Comparison of ENCODE assay signal across 8 cellular contexts in the genomic region with DNA sequence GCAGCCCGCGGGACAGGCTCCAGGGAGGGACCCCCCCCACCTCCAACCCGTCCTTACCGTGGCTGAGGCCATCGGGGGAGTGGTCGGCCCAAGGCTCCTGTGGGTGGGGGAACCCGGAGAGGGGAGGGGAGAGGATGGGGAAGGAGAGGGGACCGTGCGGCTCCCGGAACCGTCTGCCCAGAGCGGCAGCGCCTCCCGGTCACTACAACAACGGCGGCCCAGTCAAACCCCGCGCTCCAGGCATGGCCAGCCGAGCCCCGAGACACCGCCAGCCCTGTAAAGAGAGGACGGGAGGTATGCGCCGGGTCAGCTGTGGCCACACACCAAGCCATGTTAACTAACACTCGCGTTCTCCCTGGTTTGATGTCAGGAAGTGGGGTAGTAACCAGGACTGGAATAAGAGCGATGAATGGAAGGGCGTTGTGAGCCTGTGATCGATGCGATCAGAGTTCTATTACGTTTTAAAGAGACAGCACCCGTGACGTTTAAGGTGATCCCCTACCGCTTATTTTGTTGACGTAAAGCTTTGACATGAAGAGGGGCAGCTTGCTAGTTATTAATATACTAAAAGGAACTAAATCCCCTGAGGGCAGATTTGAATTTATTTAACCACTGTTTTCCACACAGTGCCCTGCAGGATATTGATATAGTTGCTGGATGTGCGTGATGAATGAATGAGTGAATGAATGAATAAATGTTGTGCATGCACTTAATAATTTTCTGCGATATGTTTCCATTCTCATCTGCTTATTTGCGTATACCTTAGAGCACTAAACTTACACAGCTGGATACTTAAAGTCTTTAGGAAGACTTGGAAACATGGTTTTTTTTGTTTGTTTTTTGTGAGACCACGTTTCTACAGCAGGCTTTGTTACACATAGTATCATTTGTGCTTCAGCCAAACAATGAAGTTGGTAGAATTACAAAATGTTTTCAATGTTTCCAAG. TPM values are rescaled to one million over a fixed set of nuclear protein-coding genes. Genes with fewer than 3 reads are reported as not detected.
DNase-seq lines count a peak whose midpoint lies in the region; ATAC-seq, FAIRE-seq and TF ChIP-seq lines count a peak whose summit lies in the region.

TSS of gene POC1B (minus strand) at position 224 of the 947 bp plus-strand sequence. CDS start at position 72, 152 bp downstream.

- no TSS peak for BruUV-seq in endothelial cell of umbilical vein (replicated peaks; lab: Mats Ljungman, UMichigan)

- H4K20me1 ChIP-seq in OCI-LY3 (ENCODE audit: insufficient read depth, low read length) (no peaks in the 10 kb centered on the region), endothelial cell of umbilical vein (replicated peaks; ENCODE audit: control insufficient read depth, extremely low read depth, insufficient read depth, low read length) (no peaks in the 10 kb centered on the region)

- H3K27ac ChIP-seq in OCI-LY3 (ENCODE audit: low read length) (peak within 1 kb of the TSS; percentile 79), endothelial cell of umbilical vein (ENCODE audit: insufficient read depth, low read depth, low read length) (peak within 1 kb of the TSS; percentile 35), mesodermal cell (ENCODE audit: low read depth, low read length, severe bottlenecking) (peak within 1 kb of the TSS; percentile 77)

- dilution Hi-C loops in endothelial cell of umbilical vein (cut with MboI; ENCODE audit: extremely low pct_ligation_motif_present, low sequenced_read_pairs), result no loop called here

- H3K79me2 ChIP-seq in OCI-LY3 (ENCODE audit: low read length), result peaks cover 31% of the 10 kb centered on the region
- peaks cover 33% of the 10 kb centered on the region for H3K79me2 ChIP-seq in endothelial cell of umbilical vein (ENCODE audit: control insufficient read depth, insufficient read depth, low read length)

- peak; percentile 71 for ATAC-seq in GM21528 (IDR thresholded peaks at IDR 0.05; ENCODE audit: low FRiP score, unreplicated experiment)

- H2AFZ ChIP-seq in OCI-LY3 (ENCODE audit: low read depth, low read length) (peak within 1 kb of the TSS; percentile 100), endothelial cell of umbilical vein (ENCODE audit: low read depth, low read length) (peak within 1 kb of the TSS; percentile 56)

- POLR2A ChIA-PET in endothelial cell of umbilical vein (lab: Charles Lee), result no interaction called here

- H3K9me1 ChIP-seq in endothelial cell of umbilical vein (replicated peaks; ENCODE audit: control insufficient read depth, extremely low read depth, insufficient read depth, low read length), result no peaks in the 10 kb centered on the region

- H3K27me3 ChIP-seq in OCI-LY3 (ENCODE audit: low read depth, low read length), result no peaks in the 10 kb centered on the region
- H3K27me3 ChIP-seq in endothelial cell of umbilical vein (ENCODE audit: control insufficient read depth in 2 of 2, insufficient read depth in 2 of 2, low read length in 2 of 2), result no peaks in the 10 kb centered on the region

- FAIRE-seq in endothelial cell of umbilical vein (lab: Jason Lieb, UNC), result peak; percentile 55

- H3K4me3 ChIP-seq in OCI-LY3 (ENCODE audit: low read length) (peak within 1 kb of the TSS; percentile 94), endothelial cell of umbilical vein (replicated peaks in 1 of 3; ENCODE audit: insufficient read depth in 1 of 3, low read depth in 1 of 3, low read length in 3 of 3) (peak within 1 kb of the TSS; percentile 16 to 92 (median 59)), mesodermal cell (ENCODE audit: extremely low read depth, insufficient read depth, low read length, poor library complexity, severe bottlenecking) (peak within 1 kb of the TSS; percentile 96)

- CTCF ChIA-PET in endothelial cell of umbilical vein (lab: Charles Lee), result interaction anchor here (1.0 to 11.9 kb wide), 6 partner anchors 16 to 507 kb away, joined by 3 to 171 read pairs (median 12); partner anchors contain the start of gene DUSP6

- H3K36me3 ChIP-seq in OCI-LY3 (replicated peaks; ENCODE audit: low read depth, low read length) (peaks cover 9% of the 10 kb centered on the region), endothelial cell of umbilical vein (ENCODE audit: control insufficient read depth in 2 of 2, extremely low read depth in 1 of 2, insufficient read depth in 2 of 2, low read length in 2 of 2) (no peaks in the 10 kb centered on the region), mesodermal cell (ENCODE audit: control insufficient read depth, insufficient read depth, low read length) (peaks cover 26% of the 10 kb centered on the region)

- TF ChIP-seq CTCF in OCI-LY3 (IDR thresholded peaks at IDR 0.05; ENCODE audit: low read depth, low read length) (no peak), endothelial cell of umbilical vein (IDR thresholded peaks at IDR 0.05; ENCODE audit: extremely low read depth in 1 of 2, insufficient read depth in 1 of 2, low read depth in 1 of 2, low read length in 2 of 2) (no peak)

- intact Hi-C loops in endothelial cell of umbilical vein (cut with micrococcal nuclease), result loop anchor here (10.0 kb wide), 2 partner anchors 891 to 951 kb away; no protein-coding TSS in a partner anchor

- 0 to 3% methylated on average over 13 to 15 of the region's 39 CpGs for WGBS in mesodermal cell (ENCODE audit: insufficient coverage in 2 of 2), 2 experiments

- no peaks in the 10 kb centered on the region for H3K9me3 ChIP-seq in OCI-LY3 (ENCODE audit: insufficient read depth, low read length)
- H3K9me3 ChIP-seq in endothelial cell of umbilical vein (replicated peaks; ENCODE audit: control insufficient read depth, insufficient read depth, low read length), result no peaks in the 10 kb centered on the region
- H3K9me3 ChIP-seq in mesodermal cell (ENCODE audit: control insufficient read depth, low read length), result no peaks in the 10 kb centered on the region

- peak within 1 kb of the TSS; percentile 89 for H3K4me2 ChIP-seq in OCI-LY3 (ENCODE audit: low read length)
- peak within 1 kb of the TSS; percentile 98 for H3K4me2 ChIP-seq in endothelial cell of umbilical vein (ENCODE audit: insufficient read depth, low read length)

- no peak for TF ChIP-seq POLR2A in endothelial cell of umbilical vein (IDR thresholded peaks at IDR 0.05; ENCODE audit: low read depth, low read length)

- H3K9ac ChIP-seq in OCI-LY3 (ENCODE audit: low read length) (peak within 1 kb of the TSS; percentile 89), endothelial cell of umbilical vein (replicated peaks; ENCODE audit: extremely low read depth, insufficient read depth, low read length) (peak within 1 kb of the TSS; percentile 91)

- peak; percentile 85 for DNase-seq in DMS 273 (lab: John Stamatoyannopoulos, UW; ENCODE audit: unreplicated experiment)
- DNase-seq in HuH-7 (ENCODE audit: low spot score), result peak; percentile 71
- peak; percentile 89 for DNase-seq in activated CD8-positive, alpha-beta memory T cell treated with anti-CD3 and anti-CD28 coated beads, Interleukin-2, amount 50 U/mL, for 48 hours
- peak; percentile 82 for DNase-seq in endothelial cell of umbilical vein (ENCODE audit: low read depth, low spot score)
- DNase-seq in stimulated activated CD8-positive, alpha-beta memory T cell treated with anti-CD3 and anti-CD28 coated beads, Interleukin-15, amount 100 ng/mL, for 4 hours (ENCODE audit: low read depth in 2 of 2), result peak; percentile 38 to 54

- H3K4me1 ChIP-seq in OCI-LY3 (ENCODE audit: low read length) (peaks cover 20% of the 10 kb centered on the region), endothelial cell of umbilical vein (ENCODE audit: control insufficient read depth, extremely low read depth, insufficient read depth, low read length) (peaks cover 32% of the 10 kb centered on the region), mesodermal cell (ENCODE audit: control insufficient read depth, insufficient read depth, low read length, poor library complexity, severe bottlenecking) (peaks cover 5% of the 10 kb centered on the region)

TF ChIP-seq in endothelial cell of umbilical vein, 7 proteins besides CTCF, POLR2A, EP300 and RAD21:
- TF ChIP-seq EZH2 (IDR thresholded peaks at IDR 0.05; ENCODE audit: borderline replicate concordance, low read depth, low read length, severe bottlenecking) (no peak), GATA2 (IDR thresholded peaks at IDR 0.05; ENCODE audit: insufficient read depth, insufficient read length, low read depth, low read length) (no peak), JUN (IDR thresholded peaks at IDR 0.05; ENCODE audit: borderline replicate concordance, insufficient read depth, insufficient read length, low read depth) (no peak), FOS (IDR thresholded peaks at IDR 0.05; ENCODE audit: borderline replicate concordance, insufficient read depth, low read length) (no peak), POLR2AphosphoS5 (IDR thresholded peaks at IDR 0.05; ENCODE audit: insufficient read depth, low read depth, low read length) (peak; percentile 55), MYC (IDR thresholded peaks at IDR 0.05; ENCODE audit: low read depth, low read length) (no peak)
- TF ChIP-seq, protein P1, sequence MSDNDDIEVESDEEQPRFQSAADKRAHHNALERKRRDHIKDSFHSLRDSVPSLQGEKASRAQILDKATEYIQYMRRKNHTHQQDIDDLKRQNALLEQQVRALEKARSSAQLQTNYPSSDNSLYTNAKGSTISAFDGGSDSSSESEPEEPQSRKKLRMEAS (IDR thresholded peaks at IDR 0.05; ENCODE audit: insufficient read depth, insufficient read length), result peak; percentile 53

RNA-seq across cellular contexts. Expression of gene POC1B, which starts in this region (rescaled TPM):
- 18.2 and 22.9 TPM in 2 replicates for total RNA-seq in endothelial cell of umbilical vein
- polyA plus RNA-seq in endothelial cell of umbilical vein, result 6.5 and 7.1 TPM in 2 replicates
- polyA plus RNA-seq in endothelial cell of umbilical vein (2011; cell fraction: cytosol; rRNA removed), result 9.4 and 10.4 TPM in 2 replicates
- 14.8 and 15.6 TPM in 2 replicates for polyA plus RNA-seq in endothelial cell of umbilical vein (2011; cell fraction: nucleus; rRNA removed)
- 14.4 and 16.9 TPM in 2 replicates for polyA plus RNA-seq in endothelial cell of umbilical vein (2012)
- polyA minus RNA-seq in endothelial cell of umbilical vein, result 19.0 and 22.4 TPM in 2 replicates
- polyA minus RNA-seq in endothelial cell of umbilical vein (2011; cell fraction: cytosol; rRNA and poly(A)+ RNA removed), result 6.8 TPM
- polyA minus RNA-seq in endothelial cell of umbilical vein (2011; cell fraction: nucleus; rRNA and poly(A)+ RNA removed), result 34.2 and 44.5 TPM in 2 replicates
- 38.1 TPM for polyA plus RNA-seq in mesodermal cell (2013, experiment 1 of 2)
- polyA plus RNA-seq in mesodermal cell (2013, experiment 2 of 2), result 37.1 TPM

Comparison
In these comparisons a context has a peak if more than half of its experiments do, and no peak if none do; other contexts are left out.
1. Peak in every context shown above with its lines: DNase-seq, ATAC-seq, H3K4me3 ChIP-seq and H3K27ac ChIP-seq.